In genomic region chr15:64902863-64903262, GRCh38 we compare ENCODE assay signal across 13 cellular contexts.
"Had no signal": no experiment of that assay in that cellular context is flagged by ENCODE, and none has a peak within 500 bp of the region (broad histone marks: within the 10 kb centered on the region; RNA-seq: fewer than 3 reads in every experiment).

No MANE protein-coding gene starts in this region.

- ATAC-seq: left lung; mucosa of descending colon; right cardiac atrium; stimulated activated memory B cell treated with anti-CD40 and anti-IgM and Interleukin-4, amounts not matched to agents 10 μg/mL and 1 μg/mL and 100 μg/mL, for 72 hours had no signal

- H3K27ac Mint-ChIP-seq: progenitor cell of endocrine pancreas; stimulated activated memory B cell treated with anti-CD40 and anti-IgM and Interleukin-4, amounts not matched to agents 10 μg/mL and 1 μg/mL and 100 μg/mL, for 72 hours had no signal

- H3K27ac ChIP-seq: esophagus squamous epithelium had no signal

- H3K4me3 ChIP-seq: esophagus squamous epithelium, left lung, mucosa of descending colon, smooth muscle cell had no signal

- DNase-seq: activated naive CD8-positive, alpha-beta T cell treated with anti-CD3 and anti-CD28 coated beads, Interleukin-2, amount 10 ng/mL, durations not matched to agents 7 days and 5 days; anterior cingulate cortex; esophagus squamous epithelium; islet precursor cell; left lung; mucosa of descending colon; naive thymus-derived CD8-positive, alpha-beta T cell; occipital lobe; right cardiac atrium; SHP77 treated with DMSO at 0.1 percent for 48 hours had no signal

- H3K4me2 ChIP-seq: smooth muscle cell had no signal

- H3K36me3 ChIP-seq: esophagus squamous epithelium, left lung had no signal

- H3K4me3 Mint-ChIP-seq: activated naive CD8-positive, alpha-beta T cell treated with anti-CD3 and anti-CD28 coated beads, Interleukin-2, amount 10 ng/mL, durations not matched to agents 7 days and 5 days; naive thymus-derived CD8-positive, alpha-beta T cell; stimulated activated memory B cell treated with anti-CD40 and anti-IgM and Interleukin-4, amounts not matched to agents 10 μg/mL and 1 μg/mL and 100 μg/mL, for 72 hours had no signal

- H3K27me3 ChIP-seq: esophagus squamous epithelium, left lung had no signal

- H3K27me3 Mint-ChIP-seq: naive thymus-derived CD8-positive, alpha-beta T cell; stimulated activated memory B cell treated with anti-CD40 and anti-IgM and Interleukin-4, amounts not matched to agents 10 μg/mL and 1 μg/mL and 100 μg/mL, for 72 hours had no signal
